ENCODE assay signal across 8 cellular contexts in genomic region chr2:174248998-174249592, GRCh38. TPM values are rescaled to one million over a fixed set of nuclear protein-coding genes. Genes with fewer than 3 reads are reported as not detected.
A peak's percentile ranks its signal among the peaks of the same experiment; 100 is the strongest.
DNase-seq lines count a peak whose midpoint lies in the region; ATAC-seq lines count a peak whose summit lies in the region.

No MANE protein-coding gene starts in this region.

- H3K27ac Mint-ChIP-seq in T-helper 2 cell treated with Interferon-gamma antibody and Interleukin-4, amounts not matched to agents 5 μg/mL and 100 μg/mL, for 36 hours, result peak overlapping the region; percentile 72
- peak overlapping the region; percentile 82 to 89 for H3K27ac Mint-ChIP-seq in activated naive CD4-positive, alpha-beta T cell treated with anti-CD3 and anti-CD28 coated beads, Interleukin-2, amount 50 U/mL, for 72 hours
- peak overlapping the region; percentile 53 to 91 (median 58) for H3K27ac Mint-ChIP-seq in immature natural killer cell

- no peaks in the 10 kb centered on the region for H3K9me3 ChIP-seq in subcutaneous abdominal adipose tissue (ENCODE audit: control insufficient read depth in 5 of 5, low read length in 5 of 5)

- H3K36me3 Mint-ChIP-seq in T-helper 2 cell treated with Interferon-gamma antibody and Interleukin-4, amounts not matched to agents 5 μg/mL and 100 μg/mL, for 36 hours (ENCODE audit: low read depth), result peaks cover 12% of the 10 kb centered on the region
- H3K36me3 Mint-ChIP-seq in activated naive CD4-positive, alpha-beta T cell treated with anti-CD3 and anti-CD28 coated beads, Interleukin-2, amount 50 U/mL, for 72 hours, result peaks cover 9 to 10% of the 10 kb centered on the region in 2 donors
- peaks cover 0 to 6% (median 2%) of the 10 kb centered on the region in 3 donors for H3K36me3 Mint-ChIP-seq in immature natural killer cell

- H3K9me3 Mint-ChIP-seq in T-helper 2 cell treated with Interferon-gamma antibody and Interleukin-4, amounts not matched to agents 5 μg/mL and 100 μg/mL, for 36 hours, result no peaks in the 10 kb centered on the region
- no peaks in the 10 kb centered on the region for H3K9me3 Mint-ChIP-seq in activated naive CD4-positive, alpha-beta T cell treated with anti-CD3 and anti-CD28 coated beads, Interleukin-2, amount 50 U/mL, for 72 hours
- H3K9me3 Mint-ChIP-seq in immature natural killer cell, result peaks cover 0 to 1% (median 0%) of the 10 kb centered on the region in 6 donors

- peak overlapping the region; percentile 56 to 94 (median 83) for H3K9ac ChIP-seq in subcutaneous abdominal adipose tissue (ENCODE audit: low read length in 5 of 5)

- peak overlapping the region; percentile 46 to 83 (median 76) for H3K4me3 ChIP-seq in subcutaneous abdominal adipose tissue (ENCODE audit: low read depth in 1 of 5, low read length in 5 of 5)

- H3K4me1 ChIP-seq in subcutaneous abdominal adipose tissue (ENCODE audit: control insufficient read depth in 5 of 5, insufficient read depth in 5 of 5, low read length in 5 of 5), result peaks cover 2 to 17% (median 15%) of the 10 kb centered on the region in 5 donors

- no peak for DNase-seq in T-helper 2 cell treated with Interferon-gamma antibody and Interleukin-4, amounts not matched to agents 5 μg/mL and 100 μg/mL, for 36 hours (ENCODE audit: low spot score)
- DNase-seq in T-helper 2 cell (no peak), immature natural killer cell (no peak), HT-29 (ENCODE audit: low spot score) (no peak)
- DNase-seq in activated naive CD4-positive, alpha-beta T cell treated with anti-CD3 and anti-CD28 coated beads, Interleukin-2, amount 50 U/mL, for 72 hours (ENCODE audit: low spot score in 2 of 2), result no peak

- H3K36me3 ChIP-seq in subcutaneous abdominal adipose tissue (ENCODE audit: control insufficient read depth in 5 of 5, insufficient read depth in 5 of 5, low read length in 5 of 5), result peaks cover 0 to 5% (median 4%) of the 10 kb centered on the region in 5 donors

- peaks cover 17% of the 10 kb centered on the region for H3K4me1 Mint-ChIP-seq in T-helper 2 cell treated with Interferon-gamma antibody and Interleukin-4, amounts not matched to agents 5 μg/mL and 100 μg/mL, for 36 hours (ENCODE audit: low read depth)
- peaks cover 19 to 34% of the 10 kb centered on the region in 2 donors for H3K4me1 Mint-ChIP-seq in immature natural killer cell

- H3K27me3 Mint-ChIP-seq in T-helper 2 cell treated with Interferon-gamma antibody and Interleukin-4, amounts not matched to agents 5 μg/mL and 100 μg/mL, for 36 hours (ENCODE audit: low read depth), result peaks cover 2% of the 10 kb centered on the region
- no peaks in the 10 kb centered on the region for H3K27me3 Mint-ChIP-seq in immature natural killer cell (ENCODE audit: low read depth in 3 of 3)

- peak overlapping the region; percentile 72 for H3K27ac ChIP-seq in subcutaneous abdominal adipose tissue (ENCODE audit: low read depth, low read length)

- H3K27me3 ChIP-seq in subcutaneous abdominal adipose tissue (ENCODE audit: control insufficient read depth in 5 of 5, insufficient read depth in 4 of 5, low read length in 5 of 5), result no peaks in the 10 kb centered on the region

- H3K4me3 Mint-ChIP-seq in T-helper 2 cell treated with Interferon-gamma antibody and Interleukin-4, amounts not matched to agents 5 μg/mL and 100 μg/mL, for 36 hours, result peak overlapping the region; percentile 79
- H3K4me3 Mint-ChIP-seq in immature natural killer cell, result peak overlapping the region; percentile 78 to 87 (median 85)

- ATAC-seq in activated naive CD4-positive, alpha-beta T cell treated with anti-CD3 and anti-CD28 coated beads, Interleukin-2, amount 50 U/mL, for 72 hours, result no peak
- ATAC-seq in GM19035 (IDR thresholded peaks at IDR 0.05; ENCODE audit: unreplicated experiment), result no peak
- no peak for ATAC-seq in HG02840 (IDR thresholded peaks at IDR 0.05; ENCODE audit: low FRiP score, unreplicated experiment)

RNA-seq across cellular contexts. Expression of gene OLA1, which starts 0.8 kb away (rescaled TPM):
- total RNA-seq in activated naive CD4-positive, alpha-beta T cell treated with anti-CD3 and anti-CD28 coated beads, Interleukin-2, amount 50 U/mL, for 72 hours, result 100 to 1,000 TPM; 128 to 139 TPM
- polyA plus RNA-seq in immature natural killer cell, result 10 to 100 TPM; 80.6 to 95.7 (median 84.3) TPM
- 50.7 and 62.9 TPM in 2 replicates for total RNA-seq in HT-29 (2014; rRNA removed; shearing (Covaris generic))
